ENCODE assay signal across 25 cellular contexts in the genomic region with DNA sequence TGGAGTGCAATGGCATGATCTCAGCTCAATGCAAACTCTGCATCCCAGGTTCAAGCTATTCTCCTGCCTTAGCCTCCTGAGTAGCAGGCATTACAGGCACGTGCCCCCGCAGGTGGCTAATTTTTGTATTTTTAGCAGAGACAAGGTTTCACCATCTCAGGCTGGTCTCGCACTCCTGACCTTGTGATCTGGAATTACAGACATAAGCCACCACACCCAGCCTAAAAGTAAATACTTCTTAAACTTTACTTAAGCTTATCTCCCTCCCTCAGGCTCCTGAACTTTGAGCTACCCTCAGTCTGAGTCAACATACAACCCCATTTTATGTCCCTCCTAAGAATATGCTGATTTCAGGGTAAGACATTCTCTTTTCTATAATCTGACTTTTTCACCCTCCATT.
"Had no signal": no experiment of that assay in that cellular context is flagged by ENCODE, and none has a peak within 500 bp of the region (broad histone marks: within the 10 kb centered on the region; RNA-seq: fewer than 3 reads in every experiment).

No MANE protein-coding gene starts in this region.

- H3K27me3 Mint-ChIP-seq: naive B cell had no signal

- H3K4me3 Mint-ChIP-seq: activated T-cell treated with anti-CD3 and anti-CD28 coated beads, Interleukin-2, amount 50 U/mL, for 72 hours; neural crest cell had no signal

- FAIRE-seq: urothelium cell line had no signal

- ATAC-seq: activated T-cell treated with anti-CD3 and anti-CD28 coated beads, Interleukin-2, amount 50 U/mL, for 72 hours; gastrocnemius medialis; stimulated activated naive CD8-positive, alpha-beta T cell treated with anti-CD3 and anti-CD28 coated beads, Interleukin-15, Interleukin-2, amounts not matched to agents 100 U/mL and 50 U/mL, for 24 hours had no signal

- H3K9me3 ChIP-seq: gastrocnemius medialis, prostate gland, right atrium auricular region, thyroid gland had no signal

- H3K36me3 ChIP-seq: brain microvascular endothelial cell, gastrocnemius medialis, prostate gland, right atrium auricular region, thyroid gland had no signal

- H3K27ac Mint-ChIP-seq: activated T-cell treated with anti-CD3 and anti-CD28 coated beads, Interleukin-2, amount 50 U/mL, for 72 hours had no signal

- H3K4me1 ChIP-seq: gastrocnemius medialis, prostate gland, right atrium auricular region had no signal

- H3K27me3 ChIP-seq: brain microvascular endothelial cell, gastrocnemius medialis, right atrium auricular region, spleen, thyroid gland had no signal

- H3K27ac ChIP-seq: brain microvascular endothelial cell, gastrocnemius medialis, prostate gland, right atrium auricular region, spleen had no signal

- H3K4me3 ChIP-seq: gastrocnemius medialis, prostate gland, right atrium auricular region, spleen, thyroid gland had no signal

- DNase-seq: activated CD4-positive, alpha-beta T cell treated with anti-CD3 and anti-CD28 coated beads for 4 hours; activated CD4-positive, alpha-beta T cell treated with anti-CD3 and anti-CD28 coated beads, Interleukin-2, amount 50 U/mL, for 48 hours; activated CD4-positive, CD25-positive, alpha-beta regulatory T cell; activated effector memory CD4-positive, alpha-beta T cell treated with Interleukin-2 at 50 U/mL for 16 hours; activated naive CD4-positive, alpha-beta T cell treated with anti-CD3 and anti-CD28 coated beads, Interleukin-2, amount 50 U/mL, for 16 hours; activated T-cell treated with anti-CD3 and anti-CD28 coated beads, Interleukin-2, amount 50 U/mL, for 72 hours; aorta; brain microvascular endothelial cell; caudate nucleus; dermis blood vessel endothelial cell; effector CD8-positive, alpha-beta T cell; gastrocnemius medialis; hypothalamus; naive B cell; occipital lobe; spleen; stimulated activated CD4-positive, alpha-beta T cell treated with anti-CD3 and anti-CD28 coated beads, Interleukin-4, amount 100 ng/mL, for 24 hours; stimulated activated naive CD8-positive, alpha-beta T cell treated with anti-CD3 and anti-CD28 coated beads, Interleukin-15, Interleukin-2, amounts not matched to agents 100 U/mL and 50 U/mL, for 24 hours; substantia nigra; T-helper 1 cell; thyroid gland had no signal
